ENCODE assay signal across 1 cellular context in genomic region chr2:169134272-169134671, GRCh38.
TF ChIP-seq lines count a peak whose summit lies in the region.
"Not testable (repeated sequence)": the region's sequence is repeated elsewhere in the genome, so short reads cannot be mapped to it uniquely, and the experiment has no call there.

No MANE protein-coding gene starts in this region.

TF ChIP-seq in K562, 482 proteins besides CTCF, POLR2A, EP300 and RAD21 (continued from another document):
- peak; percentile 63; the same call in 1 of the 2 replicates for TF ChIP-seq RUNX1 (IDR thresholded peaks at IDR 0.05; ENCODE audit: low read depth)
- 0 out of 2 replicates have a peak, but pooled peaks have one; percentile 4 for TF ChIP-seq NKRF (IDR thresholded peaks at IDR 0.05; ENCODE audit: borderline replicate concordance)
- TF ChIP-seq ETV6 (IDR thresholded peaks at IDR 0.05; ENCODE audit: borderline replicate concordance in 1 of 2, low read depth in 2 of 2, low read length in 1 of 2) = peak in 1 of 2 experiments; percentile 61; a peak in 1 of 4 replicates
- TF ChIP-seq ETV6 (CRISPR knock-in tag; IDR thresholded peaks at IDR 0.05; ENCODE audit: borderline replicate concordance); FOXM1 (CRISPR knock-in tag; IDR thresholded peaks at IDR 0.05; ENCODE audit: low read depth); TEAD4 (CRISPR knock-in tag; IDR thresholded peaks at IDR 0.05; ENCODE audit: borderline replicate concordance): not testable (repeated sequence)
- TF ChIP-seq, protein P1, sequence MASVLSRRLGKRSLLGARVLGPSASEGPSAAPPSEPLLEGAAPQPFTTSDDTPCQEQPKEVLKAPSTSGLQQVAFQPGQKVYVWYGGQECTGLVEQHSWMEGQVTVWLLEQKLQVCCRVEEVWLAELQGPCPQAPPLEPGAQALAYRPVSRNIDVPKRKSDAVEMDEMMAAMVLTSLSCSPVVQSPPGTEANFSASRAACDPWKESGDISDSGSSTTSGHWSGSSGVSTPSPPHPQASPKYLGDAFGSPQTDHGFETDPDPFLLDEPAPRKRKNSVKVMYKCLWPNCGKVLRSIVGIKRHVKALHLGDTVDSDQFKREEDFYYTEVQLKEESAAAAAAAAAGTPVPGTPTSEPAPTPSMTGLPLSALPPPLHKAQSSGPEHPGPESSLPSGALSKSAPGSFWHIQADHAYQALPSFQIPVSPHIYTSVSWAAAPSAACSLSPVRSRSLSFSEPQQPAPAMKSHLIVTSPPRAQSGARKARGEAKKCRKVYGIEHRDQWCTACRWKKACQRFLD (CRISPR knock-in tag; IDR thresholded peaks at IDR 0.05) = peak; percentile 78
- peak; percentile 97 for TF ChIP-seq NCOR1 (IDR thresholded peaks at IDR 0.05)
- 0 out of 4 replicates have a peak, but pooled peaks of 1 of the 2 experiments have one; percentile 17 for TF ChIP-seq MNT (conservative IDR thresholded peaks at IDR 0.05)
- peak; percentile 65 for TF ChIP-seq NCOA4 (IDR thresholded peaks at IDR 0.05; ENCODE audit: partially characterized antibody)
- TF ChIP-seq FOXM1 (IDR thresholded peaks at IDR 0.05; ENCODE audit: low read depth) = peak; percentile 82
- peak; percentile 96 for TF ChIP-seq ELF4 (CRISPR knock-in tag; IDR thresholded peaks at IDR 0.05)
- peak in 1 of 2 experiments; percentile 81; a peak in 3 of 4 replicates for TF ChIP-seq HDAC1 (IDR thresholded peaks at IDR 0.05)
- peak; percentile 29; the same call in 1 of the 2 replicates for TF ChIP-seq NBN (IDR thresholded peaks at IDR 0.05; ENCODE audit: low read depth)
- peak; percentile 80 for TF ChIP-seq HDAC3 (IDR thresholded peaks at IDR 0.05; ENCODE audit: borderline replicate concordance, partially characterized antibody)
- peak; percentile 89 for TF ChIP-seq GATA2 (CRISPR knock-in tag; IDR thresholded peaks at IDR 0.05)
- peak; percentile 98 for TF ChIP-seq CBFA2T3 (IDR thresholded peaks at IDR 0.05)
- TF ChIP-seq KLF16 (IDR thresholded peaks at IDR 0.05) = peak; percentile 90
- TF ChIP-seq TEAD1 (CRISPR knock-in tag; IDR thresholded peaks at IDR 0.05) = peak in 1 of 2 experiments; percentile 77; a peak in 2 of 4 replicates
- peak; percentile 89 for TF ChIP-seq NFIC (IDR thresholded peaks at IDR 0.05)
- TF ChIP-seq SMARCA4 (IDR thresholded peaks at IDR 0.05) = peak; percentile 95
- TF ChIP-seq, protein P2, sequence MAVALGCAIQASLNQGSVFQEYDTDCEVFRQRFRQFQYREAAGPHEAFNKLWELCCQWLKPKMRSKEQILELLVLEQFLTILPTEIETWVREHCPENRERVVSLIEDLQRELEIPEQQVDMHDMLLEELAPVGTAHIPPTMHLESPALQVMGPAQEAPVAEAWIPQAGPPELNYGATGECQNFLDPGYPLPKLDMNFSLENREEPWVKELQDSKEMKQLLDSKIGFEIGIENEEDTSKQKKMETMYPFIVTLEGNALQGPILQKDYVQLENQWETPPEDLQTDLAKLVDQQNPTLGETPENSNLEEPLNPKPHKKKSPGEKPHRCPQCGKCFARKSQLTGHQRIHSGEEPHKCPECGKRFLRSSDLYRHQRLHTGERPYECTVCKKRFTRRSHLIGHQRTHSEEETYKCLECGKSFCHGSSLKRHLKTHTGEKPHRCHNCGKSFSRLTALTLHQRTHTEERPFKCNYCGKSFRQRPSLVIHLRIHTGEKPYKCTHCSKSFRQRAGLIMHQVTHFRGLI (CRISPR knock-in tag; IDR thresholded peaks at IDR 0.05) = 0 out of 2 replicates have a peak, but pooled peaks have one; percentile 51
- TF ChIP-seq TCF7 (IDR thresholded peaks at IDR 0.05; ENCODE audit: borderline replicate concordance) = peak; percentile 61; the same call in 1 of the 2 replicates
- TF ChIP-seq EHMT2 (IDR thresholded peaks at IDR 0.05) = peak; percentile 53; the same call in 1 of the 2 replicates
- TF ChIP-seq, protein P3, sequence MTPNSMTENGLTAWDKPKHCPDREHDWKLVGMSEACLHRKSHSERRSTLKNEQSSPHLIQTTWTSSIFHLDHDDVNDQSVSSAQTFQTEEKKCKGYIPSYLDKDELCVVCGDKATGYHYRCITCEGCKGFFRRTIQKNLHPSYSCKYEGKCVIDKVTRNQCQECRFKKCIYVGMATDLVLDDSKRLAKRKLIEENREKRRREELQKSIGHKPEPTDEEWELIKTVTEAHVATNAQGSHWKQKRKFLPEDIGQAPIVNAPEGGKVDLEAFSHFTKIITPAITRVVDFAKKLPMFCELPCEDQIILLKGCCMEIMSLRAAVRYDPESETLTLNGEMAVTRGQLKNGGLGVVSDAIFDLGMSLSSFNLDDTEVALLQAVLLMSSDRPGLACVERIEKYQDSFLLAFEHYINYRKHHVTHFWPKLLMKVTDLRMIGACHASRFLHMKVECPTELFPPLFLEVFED (CRISPR knock-in tag; conservative IDR thresholded peaks at IDR 0.05) = peak; percentile 80; the same call in 1 of the 2 replicates
- TF ChIP-seq SMARCE1 (IDR thresholded peaks at IDR 0.05) = peak; percentile 95
- 0 out of 2 replicates have a peak, but pooled peaks have one; percentile 25 for TF ChIP-seq ZNF175 (CRISPR knock-in tag; IDR thresholded peaks at IDR 0.05; ENCODE audit: low read depth)
- peak; percentile 91 for TF ChIP-seq TEAD4 (IDR thresholded peaks at IDR 0.05; ENCODE audit: low read length)
- peak; percentile 61 for TF ChIP-seq DACH1 (IDR thresholded peaks at IDR 0.05; ENCODE audit: partially characterized antibody)
- TF ChIP-seq, protein P4, sequence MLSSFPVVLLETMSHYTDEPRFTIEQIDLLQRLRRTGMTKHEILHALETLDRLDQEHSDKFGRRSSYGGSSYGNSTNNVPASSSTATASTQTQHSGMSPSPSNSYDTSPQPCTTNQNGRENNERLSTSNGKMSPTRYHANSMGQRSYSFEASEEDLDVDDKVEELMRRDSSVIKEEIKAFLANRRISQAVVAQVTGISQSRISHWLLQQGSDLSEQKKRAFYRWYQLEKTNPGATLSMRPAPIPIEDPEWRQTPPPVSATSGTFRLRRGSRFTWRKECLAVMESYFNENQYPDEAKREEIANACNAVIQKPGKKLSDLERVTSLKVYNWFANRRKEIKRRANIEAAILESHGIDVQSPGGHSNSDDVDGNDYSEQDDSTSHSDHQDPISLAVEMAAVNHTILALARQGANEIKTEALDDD (IDR thresholded peaks at IDR 0.05) = peak; percentile 84
